8 cellular contexts compared by ENCODE assay signal in the genomic region with DNA sequence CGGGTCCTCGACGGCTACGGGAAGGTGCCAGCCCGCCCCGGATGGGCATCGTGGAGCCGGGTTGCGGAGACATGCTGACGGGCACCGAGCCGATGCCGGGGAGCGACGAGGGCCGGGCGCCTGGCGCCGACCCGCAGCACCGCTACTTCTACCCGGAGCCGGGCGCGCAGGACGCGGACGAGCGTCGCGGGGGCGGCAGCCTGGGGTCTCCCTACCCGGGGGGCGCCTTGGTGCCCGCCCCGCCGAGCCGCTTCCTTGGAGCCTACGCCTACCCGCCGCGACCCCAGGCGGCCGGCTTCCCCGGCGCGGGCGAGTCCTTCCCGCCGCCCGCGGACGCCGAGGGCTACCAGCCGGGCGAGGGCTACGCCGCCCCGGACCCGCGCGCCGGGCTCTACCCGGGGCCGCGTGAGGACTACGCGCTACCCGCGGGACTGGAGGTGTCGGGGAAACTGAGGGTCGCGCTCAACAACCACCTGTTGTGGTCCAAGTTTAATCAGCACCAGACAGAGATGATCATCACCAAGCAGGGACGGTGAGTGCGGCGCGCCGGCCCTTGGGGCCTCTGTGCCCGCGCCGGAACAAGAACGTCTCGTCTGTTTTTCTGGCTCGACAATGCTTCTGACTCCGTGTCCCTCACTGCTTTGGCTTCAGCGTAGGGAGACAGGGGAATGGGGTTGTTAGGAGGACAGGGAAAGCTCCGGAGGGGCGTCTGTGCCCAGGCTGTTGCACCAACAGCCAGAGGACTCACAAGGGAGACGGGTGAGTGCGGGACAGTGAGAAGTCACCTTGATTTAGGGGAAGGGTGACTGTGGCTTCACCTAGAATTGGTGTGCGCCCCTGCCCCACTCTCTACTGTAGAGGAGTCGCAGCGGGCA. TPM values are rescaled to one million over a fixed set of nuclear protein-coding genes. Genes with fewer than 3 reads are reported as not detected.
A peak's percentile ranks its signal among the peaks of the same experiment; 100 is the strongest.
DNase-seq lines count a peak whose midpoint lies in the region; ATAC-seq and TF ChIP-seq lines count a peak whose summit lies in the region.

No MANE protein-coding gene starts in this region.

- H3K36me3 ChIP-seq in BLaER1 (no peaks in the 10 kb centered on the region), HUES48 (ENCODE audit: control insufficient read depth, insufficient read depth, low read length) (no peaks in the 10 kb centered on the region), body of pancreas (replicated peaks in 1 of 2; ENCODE audit: insufficient read depth in 1 of 2, low read depth in 2 of 2) (no peaks in the 10 kb centered on the region)

- ATAC-seq in GM19463 (IDR thresholded peaks at IDR 0.05; ENCODE audit: unreplicated experiment) (peak; percentile 16), body of pancreas (peak; percentile 41)

- DNase-seq in body of pancreas (no peak), KBM-7 (no peak), amygdala (lab: John Stamatoyannopoulos, UW) (no peak), OCI-M2 (lab: John Stamatoyannopoulos, UW; ENCODE audit: unreplicated experiment) (no peak)

- peaks cover 57% of the 10 kb centered on the region for H3K4me1 ChIP-seq in BLaER1
- peaks cover 5% of the 10 kb centered on the region; the same call in 1 of the 2 replicates for H3K4me1 ChIP-seq in HUES48 (ENCODE audit: control insufficient read depth, insufficient read depth, low read length)
- peaks cover 13% of the 10 kb centered on the region for H3K4me1 ChIP-seq in body of pancreas
- peaks cover 38% of the 10 kb centered on the region for H3K4me1 ChIP-seq in mononuclear cell (ENCODE audit: insufficient read depth, low read length)

- H3K9ac ChIP-seq in BLaER1: peak overlapping the region; percentile 76
- H3K9ac ChIP-seq in HUES48 (ENCODE audit: low read depth, low read length): no peak overlapping the region

- in situ Hi-C loops in KBM-7 (cut with MboI; ENCODE audit: low pct_unique_long_range_greater_than_20kb, low sequenced_read_pairs): no loop called here

- no peak for TF ChIP-seq CTCF in body of pancreas (IDR thresholded peaks at IDR 0.05)

- H3K27me3 ChIP-seq in BLaER1: peaks cover 26% of the 10 kb centered on the region
- H3K27me3 ChIP-seq in HUES48 (ENCODE audit: control insufficient read depth, insufficient read depth, low read length): peaks cover 73% of the 10 kb centered on the region
- peaks cover 0 to 24% of the 10 kb centered on the region in 2 donors for H3K27me3 ChIP-seq in body of pancreas
- H3K27me3 ChIP-seq in mononuclear cell (ENCODE audit: insufficient read depth, low read length): peaks cover 19% of the 10 kb centered on the region

- intact Hi-C loops in body of pancreas (cut with DNase I): no loop called here

- H3K4me2 ChIP-seq in BLaER1: peak overlapping the region; percentile 91

- H4K20me1 ChIP-seq in BLaER1: no peaks in the 10 kb centered on the region

- 4 to 17% methylated on average over 18 to 70 of the region's 93 CpGs for WGBS in body of pancreas, 2 donors

- no peak for TF ChIP-seq POLR2A in body of pancreas (IDR thresholded peaks at IDR 0.05)

- H3K27ac ChIP-seq in BLaER1 (peak overlapping the region; percentile 68), HUES48 (ENCODE audit: low read depth, low read length) (no peak overlapping the region), body of pancreas (no peak overlapping the region)

- H3K9me3 ChIP-seq in BLaER1: no peaks in the 10 kb centered on the region
- H3K9me3 ChIP-seq in HUES48 (ENCODE audit: control insufficient read depth, insufficient read depth, low read length): no peaks in the 10 kb centered on the region
- H3K9me3 ChIP-seq in body of pancreas: no peaks in the 10 kb centered on the region
- H3K9me3 ChIP-seq in mononuclear cell (ENCODE audit: low read depth, low read length): no peaks in the 10 kb centered on the region

- H3K4me3 ChIP-seq in BLaER1 (peak overlapping the region; percentile 77), HUES48 (ENCODE audit: low read depth, low read length) (peak overlapping the region; percentile 63), body of pancreas (no peak overlapping the region), mononuclear cell (ENCODE audit: low read length) (peak overlapping the region; percentile 43)

RNA-seq across cellular contexts. Expression of a gene that starts 0.6 kb away (rescaled TPM):
- 1 to 10 TPM in 1 of 2 donors, not detected in 1; 1.0 TPM for total RNA-seq in body of pancreas
- total RNA-seq in mononuclear cell: 15.7 TPM

RNA-seq across cellular contexts. Expression of a gene that starts 39.7 kb away (rescaled TPM):
- total RNA-seq in body of pancreas (10 to 100 TPM in 1 of 2 donors, 1 to 10 TPM in 1; 8.0 to 13.2 TPM), mononuclear cell (4.7 TPM)

Comparison
In these comparisons a context has a peak if more than half of its experiments do, and no peak if none do; other contexts are left out.
1. H3K4me3 ChIP-seq: peak in BLaER1 (single experiment), HUES48 (single experiment) and mononuclear cell (single experiment); none in body of pancreas (0 of 2).